Comparison of ENCODE assay signal across 1 cellular context in the genomic region with DNA sequence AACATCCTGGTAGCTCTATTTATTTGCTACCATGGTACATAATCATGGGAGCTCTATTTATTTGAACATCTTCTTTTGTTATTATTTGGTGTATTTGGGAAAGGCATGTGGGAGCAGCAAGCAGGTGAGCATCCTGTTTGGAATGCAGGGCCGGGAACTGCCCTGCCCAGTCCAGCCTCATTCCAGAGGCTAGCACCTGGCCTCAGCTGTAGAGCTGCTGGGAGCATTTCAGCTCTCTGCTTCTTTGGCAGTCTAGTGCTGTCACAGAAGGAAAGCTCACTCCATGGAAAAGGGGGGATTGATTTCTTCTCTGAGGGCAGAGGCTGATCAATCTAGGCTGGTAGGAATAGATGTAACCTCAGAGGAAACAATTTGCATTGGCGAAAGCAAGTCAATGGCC.
TF ChIP-seq lines count a peak whose summit lies in the region.

No MANE protein-coding gene starts in this region.

TF ChIP-seq in HCT116, 20 proteins besides CTCF, POLR2A, EP300 and RAD21 (continued from another document):
- TF ChIP-seq, protein P1, sequence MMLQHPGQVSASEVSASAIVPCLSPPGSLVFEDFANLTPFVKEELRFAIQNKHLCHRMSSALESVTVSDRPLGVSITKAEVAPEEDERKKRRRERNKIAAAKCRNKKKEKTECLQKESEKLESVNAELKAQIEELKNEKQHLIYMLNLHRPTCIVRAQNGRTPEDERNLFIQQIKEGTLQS (IDR thresholded peaks at IDR 0.05): no peak
- TF ChIP-seq, protein P2, sequence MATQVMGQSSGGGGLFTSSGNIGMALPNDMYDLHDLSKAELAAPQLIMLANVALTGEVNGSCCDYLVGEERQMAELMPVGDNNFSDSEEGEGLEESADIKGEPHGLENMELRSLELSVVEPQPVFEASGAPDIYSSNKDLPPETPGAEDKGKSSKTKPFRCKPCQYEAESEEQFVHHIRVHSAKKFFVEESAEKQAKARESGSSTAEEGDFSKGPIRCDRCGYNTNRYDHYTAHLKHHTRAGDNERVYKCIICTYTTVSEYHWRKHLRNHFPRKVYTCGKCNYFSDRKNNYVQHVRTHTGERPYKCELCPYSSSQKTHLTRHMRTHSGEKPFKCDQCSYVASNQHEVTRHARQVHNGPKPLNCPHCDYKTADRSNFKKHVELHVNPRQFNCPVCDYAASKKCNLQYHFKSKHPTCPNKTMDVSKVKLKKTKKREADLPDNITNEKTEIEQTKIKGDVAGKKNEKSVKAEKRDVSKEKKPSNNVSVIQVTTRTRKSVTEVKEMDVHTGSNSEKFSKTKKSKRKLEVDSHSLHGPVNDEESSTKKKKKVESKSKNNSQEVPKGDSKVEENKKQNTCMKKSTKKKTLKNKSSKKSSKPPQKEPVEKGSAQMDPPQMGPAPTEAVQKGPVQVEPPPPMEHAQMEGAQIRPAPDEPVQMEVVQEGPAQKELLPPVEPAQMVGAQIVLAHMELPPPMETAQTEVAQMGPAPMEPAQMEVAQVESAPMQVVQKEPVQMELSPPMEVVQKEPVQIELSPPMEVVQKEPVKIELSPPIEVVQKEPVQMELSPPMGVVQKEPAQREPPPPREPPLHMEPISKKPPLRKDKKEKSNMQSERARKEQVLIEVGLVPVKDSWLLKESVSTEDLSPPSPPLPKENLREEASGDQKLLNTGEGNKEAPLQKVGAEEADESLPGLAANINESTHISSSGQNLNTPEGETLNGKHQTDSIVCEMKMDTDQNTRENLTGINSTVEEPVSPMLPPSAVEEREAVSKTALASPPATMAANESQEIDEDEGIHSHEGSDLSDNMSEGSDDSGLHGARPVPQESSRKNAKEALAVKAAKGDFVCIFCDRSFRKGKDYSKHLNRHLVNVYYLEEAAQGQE (IDR thresholded peaks at IDR 0.05; ENCODE audit: low read depth): no peak
- TF ChIP-seq CEBPB (IDR thresholded peaks at IDR 0.05; ENCODE audit: low read depth): no peak
- no peak for TF ChIP-seq POLR2AphosphoS5 (IDR thresholded peaks at IDR 0.05; ENCODE audit: low read depth, low read length)
- TF ChIP-seq SIN3A (IDR thresholded peaks at IDR 0.05; ENCODE audit: low read depth): no peak
- TF ChIP-seq, protein P3, sequence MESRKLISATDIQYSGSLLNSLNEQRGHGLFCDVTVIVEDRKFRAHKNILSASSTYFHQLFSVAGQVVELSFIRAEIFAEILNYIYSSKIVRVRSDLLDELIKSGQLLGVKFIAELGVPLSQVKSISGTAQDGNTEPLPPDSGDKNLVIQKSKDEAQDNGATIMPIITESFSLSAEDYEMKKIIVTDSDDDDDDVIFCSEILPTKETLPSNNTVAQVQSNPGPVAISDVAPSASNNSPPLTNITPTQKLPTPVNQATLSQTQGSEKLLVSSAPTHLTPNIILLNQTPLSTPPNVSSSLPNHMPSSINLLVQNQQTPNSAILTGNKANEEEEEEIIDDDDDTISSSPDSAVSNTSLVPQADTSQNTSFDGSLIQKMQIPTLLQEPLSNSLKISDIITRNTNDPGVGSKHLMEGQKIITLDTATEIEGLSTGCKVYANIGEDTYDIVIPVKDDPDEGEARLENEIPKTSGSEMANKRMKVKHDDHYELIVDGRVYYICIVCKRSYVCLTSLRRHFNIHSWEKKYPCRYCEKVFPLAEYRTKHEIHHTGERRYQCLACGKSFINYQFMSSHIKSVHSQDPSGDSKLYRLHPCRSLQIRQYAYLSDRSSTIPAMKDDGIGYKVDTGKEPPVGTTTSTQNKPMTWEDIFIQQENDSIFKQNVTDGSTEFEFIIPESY (IDR thresholded peaks at IDR 0.05; ENCODE audit: extremely low read depth, insufficient replicate concordance, low read length): no peak
- no peak for TF ChIP-seq ZNF274 (IDR thresholded peaks at IDR 0.05; ENCODE audit: low read depth, low read length)
- peak; percentile 66 for TF ChIP-seq SP1 (IDR thresholded peaks at IDR 0.05; ENCODE audit: low read depth)
- no peak for TF ChIP-seq YY1 (IDR thresholded peaks at IDR 0.05; ENCODE audit: extremely low read depth, insufficient replicate concordance, low read depth, low read length)
- no peak for TF ChIP-seq ZFX (IDR thresholded peaks at IDR 0.05)
- TF ChIP-seq, protein P4, sequence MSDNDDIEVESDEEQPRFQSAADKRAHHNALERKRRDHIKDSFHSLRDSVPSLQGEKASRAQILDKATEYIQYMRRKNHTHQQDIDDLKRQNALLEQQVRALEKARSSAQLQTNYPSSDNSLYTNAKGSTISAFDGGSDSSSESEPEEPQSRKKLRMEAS (IDR thresholded peaks at IDR 0.05): peak; percentile 35; the same call in 1 of the 2 replicates
- no peak for TF ChIP-seq TCF7L2 (IDR thresholded peaks at IDR 0.05; ENCODE audit: borderline replicate concordance, extremely low read depth, insufficient read depth, insufficient read length)
- TF ChIP-seq EGR1 (IDR thresholded peaks at IDR 0.05; ENCODE audit: low read depth): no peak
- TF ChIP-seq ELF1 (IDR thresholded peaks at IDR 0.05; ENCODE audit: borderline replicate concordance, low read depth): no peak
- TF ChIP-seq FOSL1 (IDR thresholded peaks at IDR 0.05; ENCODE audit: low read depth): peak; percentile 35
- TF ChIP-seq JUND (IDR thresholded peaks at IDR 0.05): peak; percentile 31; the same call in 1 of the 2 replicates
- TF ChIP-seq CBX3 (IDR thresholded peaks at IDR 0.05; ENCODE audit: low read depth): no peak; the same call in 1 of the 2 replicates
- TF ChIP-seq EZH2 (IDR thresholded peaks at IDR 0.05): no peak
